In genomic region chr10:54477738-54478137, GRCh38 we compare ENCODE assay signal across 26 cellular contexts.
"Had no signal": no experiment of that assay in that cellular context is flagged by ENCODE, and none has a peak within 500 bp of the region (broad histone marks: within the 10 kb centered on the region; RNA-seq: fewer than 3 reads in every experiment).

No MANE protein-coding gene starts in this region.

- H3K27me3 ChIP-seq: colonic mucosa, esophagus squamous epithelium, gastrocnemius medialis, heart right ventricle, left lung had no signal

- H3K4me3 ChIP-seq: colonic mucosa, esophagus squamous epithelium, gastrocnemius medialis, heart right ventricle, left lung, lower lobe of right lung, mucosa of descending colon had no signal

- H3K27ac ChIP-seq: colonic mucosa, epithelial cell of prostate, esophagus squamous epithelium, gastrocnemius medialis, heart right ventricle, left lung, lower lobe of right lung had no signal

- DNase-seq: colonic mucosa; cortex of kidney; effector CD8-positive, alpha-beta T cell; effector memory CD8-positive, alpha-beta T cell; endodermal cell; erythroblast; esophagus squamous epithelium; foreskin fibroblast; foreskin melanocyte; gastrocnemius medialis; glutamatergic neuron; head of caudate nucleus; heart right ventricle; hippocampal formation; left cardiac atrium; left lung; left ventricle myocardium superior; lower lobe of right lung; mesenchymal stem cell; mucosa of descending colon; naive B cell had no signal

- FAIRE-seq: endometrium, islet of Langerhans, keratinocyte had no signal

- H3K4me1 ChIP-seq: colonic mucosa, esophagus squamous epithelium, gastrocnemius medialis, heart right ventricle, left lung, lower lobe of right lung had no signal

- H3K36me3 ChIP-seq: colonic mucosa, esophagus squamous epithelium, gastrocnemius medialis, heart right ventricle, left lung, lower lobe of right lung had no signal

- ATAC-seq: effector memory CD8-positive, alpha-beta T cell; esophagus mucosa; gastrocnemius medialis; heart right ventricle; left cardiac atrium; left lung; left ventricle myocardium superior; lower lobe of right lung; mucosa of descending colon had no signal

- H3K9me3 ChIP-seq: colonic mucosa, esophagus squamous epithelium, gastrocnemius medialis, heart right ventricle, left lung, lower lobe of right lung, mucosa of descending colon had no signal
